ENCODE assay signal across 8 cellular contexts in genomic region chr4:54440394-54441223, GRCh38.
DNase-seq lines count a peak whose midpoint lies in the region; ATAC-seq and TF ChIP-seq lines count a peak whose summit lies in the region.

No MANE protein-coding gene starts in this region.

- DNase-seq in NCI-H1417 (lab: John Stamatoyannopoulos, UW) = peak; percentile 10 to 64 (median 18)
- no peak for DNase-seq in NCI-H1417 treated with DMSO at 0.1 percent for 48 hours (lab: John Stamatoyannopoulos, UW)
- peak; percentile 13 for DNase-seq in NCI-H2029 (lab: John Stamatoyannopoulos, UW)
- DNase-seq in cardiac fibroblast (ENCODE audit: low read depth in 2 of 2) = peak; percentile 54 to 68
- DNase-seq in cerebellar nuclear complex (lab: John Stamatoyannopoulos, UW) = no peak

- no peak overlapping the region for H3K27ac ChIP-seq in liver (ENCODE audit: low read depth in 1 of 2, low read length in 2 of 2)

- no peaks in the 10 kb centered on the region for H3K27me3 ChIP-seq in liver (ENCODE audit: control insufficient read depth in 4 of 4, insufficient read depth in 4 of 4, low read length in 3 of 4)

- no peaks in the 10 kb centered on the region for H3K9me3 ChIP-seq in liver (ENCODE audit: control insufficient read depth in 4 of 4, low read length in 3 of 4)

- TF ChIP-seq CTCF in cardiac fibroblast (IDR thresholded peaks at IDR 0.05; ENCODE audit: low read depth, low read length) (peak; percentile 69), liver (IDR thresholded peaks at IDR 0.05; ENCODE audit: low read depth, low read length, missing input control) (peak; percentile 62)

- H3K9ac ChIP-seq in liver (ENCODE audit: low read depth in 1 of 2, low read length in 2 of 2) = no peak overlapping the region

- peak overlapping the region in 1 of 2 donors; percentile 7 for H3K4me3 ChIP-seq in cardiac fibroblast (replicated peaks in 1 of 2; ENCODE audit: low read depth in 2 of 2, low read length in 2 of 2)
- H3K4me3 ChIP-seq in liver (ENCODE audit: low read depth in 1 of 3, low read length in 3 of 3) = no peak overlapping the region

- no peak for ATAC-seq in GM19455 (IDR thresholded peaks at IDR 0.05; ENCODE audit: unreplicated experiment)
- ATAC-seq in HG03342 (IDR thresholded peaks at IDR 0.05; ENCODE audit: unreplicated experiment) = no peak

- WGBS in liver = 26% methylated on average over 7 of the region's 7 CpGs

- no peaks in the 10 kb centered on the region for H3K4me1 ChIP-seq in liver (ENCODE audit: control insufficient read depth in 4 of 4, insufficient read depth in 4 of 4, low read length in 3 of 4)

- no peaks in the 10 kb centered on the region for H3K36me3 ChIP-seq in liver (ENCODE audit: control insufficient read depth in 4 of 4, insufficient read depth in 3 of 4, low read depth in 1 of 4, low read length in 3 of 4)

- peak; percentile 82 to 84 for TF ChIP-seq RAD21 in liver (IDR thresholded peaks at IDR 0.05)

TF ChIP-seq in liver, 16 proteins besides CTCF, POLR2A, EP300 and RAD21:
- no peak for TF ChIP-seq FOXA1 (IDR thresholded peaks at IDR 0.05)
- no peak for TF ChIP-seq SP1 (IDR thresholded peaks at IDR 0.05)
- TF ChIP-seq EGR1 (IDR thresholded peaks at IDR 0.05; ENCODE audit: low read depth in 2 of 2) = no peak
- no peak for TF ChIP-seq HNF4G (IDR thresholded peaks at IDR 0.05)
- no peak for TF ChIP-seq ZBTB33 (IDR thresholded peaks at IDR 0.05)
- no peak for TF ChIP-seq HNF4A (conservative IDR thresholded peaks at IDR 0.05)
- TF ChIP-seq ATF3 (IDR thresholded peaks at IDR 0.05) = no peak
- no peak for TF ChIP-seq JUND (IDR thresholded peaks at IDR 0.05)
- TF ChIP-seq FOXA2 (IDR thresholded peaks at IDR 0.05) = no peak
TF ChIP-seq in liver: peak in this region for 0.

Comparison
In these comparisons a context has a peak if more than half of its experiments do, and no peak if none do; other contexts are left out.
1. DNase-seq: peak in NCI-H1417 (3 of 3), NCI-H2029 (single experiment) and cardiac fibroblast (2 of 2); none in NCI-H1417 treated with DMSO at 0.1 percent for 48 hours (single experiment) and cerebellar nuclear complex (0 of 2).